16 cellular contexts compared by ENCODE assay signal in the genomic region with DNA sequence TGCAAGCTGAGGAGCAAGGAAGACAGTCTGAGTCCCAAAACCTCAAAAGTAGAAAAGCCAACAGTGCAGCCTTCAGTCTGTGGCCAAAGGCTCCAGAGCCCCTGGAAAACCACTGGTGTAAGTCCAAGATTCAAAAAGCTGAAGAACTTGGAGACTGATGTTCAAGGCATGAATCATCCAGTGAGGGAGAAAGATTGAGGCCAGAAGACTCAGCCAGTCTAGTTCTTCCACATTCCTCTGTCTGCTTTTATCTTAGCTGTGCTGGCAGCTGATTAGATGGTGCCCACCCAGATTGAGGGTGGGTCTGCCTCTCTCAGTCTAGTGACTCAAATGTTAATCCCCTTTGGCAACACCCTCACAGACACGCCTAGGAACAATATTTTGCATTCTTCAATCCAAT. TPM values are rescaled to one million over a fixed set of nuclear protein-coding genes. Genes with fewer than 3 reads are reported as not detected.
A peak's percentile ranks its signal among the peaks of the same experiment; 100 is the strongest.
DNase-seq lines count a peak whose midpoint lies in the region; TF ChIP-seq lines count a peak whose summit lies in the region.
"Had no signal": no experiment of that assay in that cellular context is flagged by ENCODE, and none has a peak within 500 bp of the region (broad histone marks: within the 10 kb centered on the region; RNA-seq: fewer than 3 reads in every experiment).

No MANE protein-coding gene starts in this region.

- no peaks in the 10 kb centered on the region for H3K36me3 ChIP-seq in GM23248 (ENCODE audit: low read depth)
- H3K36me3 ChIP-seq in smooth muscle cell (ENCODE audit: low read depth), result no peaks in the 10 kb centered on the region
- no peaks in the 10 kb centered on the region for H3K36me3 ChIP-seq in SK-N-SH (replicated peaks in 1 of 2; ENCODE audit: control insufficient read depth in 1 of 2, insufficient read depth in 2 of 2, low read length in 1 of 2)
- H3K36me3 ChIP-seq: SJCRH30, thoracic aorta had no signal

- H3K4me1 ChIP-seq in GM23248 (ENCODE audit: insufficient read depth) (no peaks in the 10 kb centered on the region; the same call in 1 of the 2 replicates), smooth muscle cell (ENCODE audit: low read depth) (peaks cover 8% of the 10 kb centered on the region), SK-N-SH (ENCODE audit: control insufficient read depth in 1 of 2, insufficient read depth in 2 of 2, low read depth in 1 of 2, low read length in 1 of 2) (no peaks in the 10 kb centered on the region)
- H3K4me1 ChIP-seq: psoas muscle had no signal

- no peaks in the 10 kb centered on the region for H3K9me2 ChIP-seq in GM23248 (ENCODE audit: insufficient read depth)
- no peaks in the 10 kb centered on the region; the same call in 1 of the 2 replicates for H3K9me2 ChIP-seq in SK-N-SH

- DNase-seq in GM23248 (peak; percentile 43), UCSD-AML1 (lab: John Stamatoyannopoulos, UW; ENCODE audit: unreplicated experiment) (peak; percentile 2), fibroblast of pulmonary artery (ENCODE audit: low read depth) (peak; percentile 52), smooth muscle cell (lab: John Stamatoyannopoulos, UW; ENCODE audit: unreplicated experiment) (no peak), midbrain (lab: John Stamatoyannopoulos, UW) (no peak), SK-N-SH (no peak), SW480 (ENCODE audit: low spot score) (no peak)
- DNase-seq: cerebellar nuclear complex, DMS153, glutamatergic neuron, immature natural killer cell, NCI-H2029, NCI-H510A treated with DMSO at 0.1 percent for 48 hours, psoas muscle, SJCRH30 had no signal

- H3K4me3 ChIP-seq in GM23248 (no peak overlapping the region), fibroblast of pulmonary artery (replicated peaks; ENCODE audit: low read depth, low read length) (no peak overlapping the region), smooth muscle cell (peak overlapping the region; percentile 3), SK-N-SH (ENCODE audit: low read depth in 2 of 2, low read length in 1 of 2) (no peak overlapping the region)
- H3K4me3 ChIP-seq: psoas muscle, SJCRH30, thoracic aorta had no signal

- H3K4me2 ChIP-seq in GM23248 (ENCODE audit: unreplicated experiment), result no peak overlapping the region
- H3K4me2 ChIP-seq in smooth muscle cell, result peak overlapping the region; percentile 72
- no peak overlapping the region for H3K4me2 ChIP-seq in SK-N-SH

- TF ChIP-seq CTCF in fibroblast of pulmonary artery (IDR thresholded peaks at IDR 0.05; ENCODE audit: low read length, missing control alignments) (no peak), smooth muscle cell (IDR thresholded peaks at IDR 0.05; ENCODE audit: borderline replicate concordance, insufficient read depth, poor library complexity, severe bottlenecking) (no peak), SK-N-SH (IDR thresholded peaks at IDR 0.05) (no peak)

- H3K9ac ChIP-seq in GM23248, result no peak overlapping the region
- H3K9ac ChIP-seq in smooth muscle cell (ENCODE audit: low read depth), result no peak overlapping the region
- no peak overlapping the region for H3K9ac ChIP-seq in SK-N-SH

- H3K27ac ChIP-seq in GM23248 (no peak overlapping the region), smooth muscle cell (ENCODE audit: low read depth) (peak overlapping the region; percentile 71), SK-N-SH (ENCODE audit: low read depth in 2 of 2, low read length in 1 of 2) (no peak overlapping the region)
- H3K27ac ChIP-seq: psoas muscle, SJCRH30, thoracic aorta had no signal

- TF ChIP-seq EP300 in SK-N-SH (IDR thresholded peaks at IDR 0.05; ENCODE audit: borderline replicate concordance in 1 of 2, low read depth in 1 of 2, low read length in 1 of 2), result no peak

- H2AFZ ChIP-seq in GM23248, result no peak overlapping the region
- H2AFZ ChIP-seq in smooth muscle cell (ENCODE audit: low read depth), result no peak overlapping the region
- no peak overlapping the region for H2AFZ ChIP-seq in SK-N-SH (ENCODE audit: low read depth)

- WGBS in GM23248 (ENCODE audit: low coverage in 1 of 2, low lambda C conversion rate in 2 of 2, missing lambda C conversion rate in 2 of 2), 2 experiments, result 10 to 13% methylated on average over 1 of the region's 1 CpG
- WGBS in smooth muscle cell (ENCODE audit: low lambda C conversion rate), result 4% methylated on average over 1 of the region's 1 CpG
- WGBS in SK-N-SH (ENCODE audit: low lambda C conversion rate), result 7% methylated on average over 1 of the region's 1 CpG

- no peak for TF ChIP-seq RAD21 in SK-N-SH (IDR thresholded peaks at IDR 0.05; ENCODE audit: low read length)

- H3F3A ChIP-seq in GM23248 (ENCODE audit: insufficient read depth), result peaks cover 15% of the 10 kb centered on the region; the same call in 1 of the 2 replicates
- peaks cover 8% of the 10 kb centered on the region for H3F3A ChIP-seq in smooth muscle cell (ENCODE audit: low read depth)
- no peaks in the 10 kb centered on the region for H3F3A ChIP-seq in SK-N-SH (replicated peaks; ENCODE audit: insufficient read depth)

- H4K20me1 ChIP-seq in GM23248 (ENCODE audit: insufficient read depth), result no peaks in the 10 kb centered on the region
- no peaks in the 10 kb centered on the region for H4K20me1 ChIP-seq in smooth muscle cell (ENCODE audit: low read depth)
- no peaks in the 10 kb centered on the region for H4K20me1 ChIP-seq in SK-N-SH (ENCODE audit: insufficient read depth)

- POLR2A ChIA-PET in SK-N-SH (lab: Yijun Ruan, JAX), result no interaction called here

- H3K79me2 ChIP-seq in GM23248 (ENCODE audit: insufficient read depth) (no peaks in the 10 kb centered on the region), smooth muscle cell (ENCODE audit: low read depth) (no peaks in the 10 kb centered on the region), SK-N-SH (ENCODE audit: insufficient read depth) (no peaks in the 10 kb centered on the region)

- in situ Hi-C loops in GM23248 (cut with MboI), result no loop called here

- H3K9me3 ChIP-seq in GM23248 (ENCODE audit: low read depth) (no peaks in the 10 kb centered on the region), smooth muscle cell (replicated peaks; ENCODE audit: low read depth) (no peaks in the 10 kb centered on the region), SK-N-SH (no peaks in the 10 kb centered on the region)
- H3K9me3 ChIP-seq: psoas muscle, SJCRH30, thoracic aorta had no signal

- H3K27me3 ChIP-seq in GM23248 (replicated peaks; ENCODE audit: insufficient read depth) (no peaks in the 10 kb centered on the region), smooth muscle cell (ENCODE audit: low read depth) (no peaks in the 10 kb centered on the region), SK-N-SH (ENCODE audit: insufficient read depth) (0 out of 2 replicates have a peak, but pooled peaks cover 6% of the 10 kb centered on the region)
- H3K27me3 ChIP-seq: SJCRH30 had no signal

- CTCF ChIA-PET in SK-N-SH (lab: Yijun Ruan, JAX), result no interaction called here

TF ChIP-seq in SK-N-SH, 30 proteins besides CTCF, POLR2A, EP300 and RAD21:
- TF ChIP-seq FOXM1 (IDR thresholded peaks at IDR 0.05; ENCODE audit: low read depth), result no peak
- TF ChIP-seq NRF1 (IDR thresholded peaks at IDR 0.05; ENCODE audit: low read depth, low read length), result no peak
- no peak for TF ChIP-seq POLR2AphosphoS5 (IDR thresholded peaks at IDR 0.05; ENCODE audit: low read depth, low read length)
- TF ChIP-seq FOXJ3 (CRISPR knock-in tag; IDR thresholded peaks at IDR 0.05), result no peak
- no peak for TF ChIP-seq MEF2A (IDR thresholded peaks at IDR 0.05; ENCODE audit: borderline replicate concordance, low read depth)
- TF ChIP-seq RCOR1 (IDR thresholded peaks at IDR 0.05; ENCODE audit: low read length), result no peak
- no peak for TF ChIP-seq SMC3 (IDR thresholded peaks at IDR 0.05; ENCODE audit: low read depth, low read length)
- TF ChIP-seq, protein P1, sequence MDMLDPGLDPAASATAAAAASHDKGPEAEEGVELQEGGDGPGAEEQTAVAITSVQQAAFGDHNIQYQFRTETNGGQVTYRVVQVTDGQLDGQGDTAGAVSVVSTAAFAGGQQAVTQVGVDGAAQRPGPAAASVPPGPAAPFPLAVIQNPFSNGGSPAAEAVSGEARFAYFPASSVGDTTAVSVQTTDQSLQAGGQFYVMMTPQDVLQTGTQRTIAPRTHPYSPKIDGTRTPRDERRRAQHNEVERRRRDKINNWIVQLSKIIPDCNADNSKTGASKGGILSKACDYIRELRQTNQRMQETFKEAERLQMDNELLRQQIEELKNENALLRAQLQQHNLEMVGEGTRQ (IDR thresholded peaks at IDR 0.05; ENCODE audit: borderline replicate concordance, low read depth, low read length), result no peak
- TF ChIP-seq FOSL2 (IDR thresholded peaks at IDR 0.05; ENCODE audit: borderline replicate concordance, low read depth), result no peak
- no peak for TF ChIP-seq TEAD4 (IDR thresholded peaks at IDR 0.05; ENCODE audit: borderline replicate concordance, insufficient read depth)
- no peak for TF ChIP-seq ELF1 (IDR thresholded peaks at IDR 0.05)
- TF ChIP-seq GABPA (IDR thresholded peaks at IDR 0.05; ENCODE audit: low read depth), result no peak
- no peak for TF ChIP-seq CHD2 (IDR thresholded peaks at IDR 0.05; ENCODE audit: low read length, partially characterized antibody)
- no peak for TF ChIP-seq MXI1 (IDR thresholded peaks at IDR 0.05; ENCODE audit: low read depth, low read length)

RNA-seq across cellular contexts. Expression of a gene that starts 20.1 kb away (rescaled TPM):
- 50.3 and 53.1 TPM in 2 replicates for total RNA-seq in GM23248 (2014; rRNA removed; shearing (Covaris generic))
- polyA plus RNA-seq in GM23248 (2016; fragmentation: Nextera tagmentation; extraction: Ambion mirVana) (23.0 and 23.8 TPM in 2 replicates), smooth muscle cell (17.5 and 18.4 TPM in 2 replicates), SK-N-SH (2012; rRNA removed) (2.8 and 5.0 TPM in 2 replicates)
- 36.9 and 37.0 TPM in 2 replicates for total RNA-seq in smooth muscle cell
- 4.2 and 4.8 TPM in 2 replicates for polyA plus RNA-seq in SK-N-SH (2012; cell fraction: cytosol; rRNA removed)
- polyA plus RNA-seq in SK-N-SH (2012; cell fraction: nucleus; rRNA removed), result 0.79 and 1.9 TPM in 2 replicates

Comparison
In these comparisons a context has a peak if more than half of its experiments do, and no peak if none do; other contexts are left out.
1. DNase-seq: peak in GM23248 (single experiment), UCSD-AML1 (single experiment) and fibroblast of pulmonary artery (single experiment); none in smooth muscle cell (single experiment), midbrain (single experiment), SK-N-SH (single experiment) and SW480 (single experiment).